In the genomic region with DNA sequence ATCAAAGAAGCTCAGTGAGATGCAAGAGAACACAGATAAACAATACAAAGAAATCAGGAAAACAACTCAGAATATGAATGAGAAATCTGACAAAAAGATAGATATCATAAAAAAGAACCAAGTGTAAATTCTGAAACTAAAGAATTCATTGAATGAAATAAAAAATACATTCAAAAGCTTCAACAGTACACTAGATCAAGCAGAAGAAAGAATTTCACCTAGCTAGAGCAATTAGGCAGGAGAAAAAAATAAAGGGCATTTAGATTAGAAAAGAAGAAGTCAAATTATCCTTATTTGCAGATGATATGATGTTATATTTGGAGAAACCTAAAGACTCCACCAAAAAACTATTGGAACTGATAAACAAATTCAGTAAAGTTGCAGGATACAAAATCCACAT, we compare ENCODE assay signal across 10 cellular contexts. TPM values are rescaled to one million over a fixed set of nuclear protein-coding genes. Genes with fewer than 3 reads are reported as not detected.
"Had no signal": no experiment of that assay in that cellular context is flagged by ENCODE, and none has a peak within 500 bp of the region (broad histone marks: within the 10 kb centered on the region; RNA-seq: fewer than 3 reads in every experiment).

No MANE protein-coding gene starts in this region.

- H3K27ac Mint-ChIP-seq: GM23338, H9, HFFc6 had no signal

- FAIRE-seq: H1, H54 had no signal

- DNase-seq: H9, HCEC 1CT, HFFc6, IMR-90, KBM-7 had no signal

- H3K4me1 Mint-ChIP-seq: H9 had no signal

- H3K27ac ChIP-seq: HL-60 had no signal

- H3K4me3 Mint-ChIP-seq: GM23338, H9, HFFc6 had no signal

- H3K4me2 ChIP-seq: GM23338 had no signal

- H3K4me3 ChIP-seq: GM23338 had no signal

- ATAC-seq: GM23338 had no signal

- H2AFZ ChIP-seq: GM23338 had no signal

RNA-seq across cellular contexts. Expression of a gene that starts 19.4 kb away (rescaled TPM):
- total RNA-seq: H1, H9, HFFc6, HT1080, IMR-90 had no signal
- polyA plus RNA-seq: IMR-90 had no signal

RNA-seq across cellular contexts. Expression of a gene that starts 30.2 kb away (rescaled TPM):
- total RNA-seq: GM23338, H1, HFFc6, HT1080, IMR-90 had no signal
- polyA plus RNA-seq: IMR-90 had no signal
